2 cellular contexts compared by ENCODE assay signal in the genomic region with DNA sequence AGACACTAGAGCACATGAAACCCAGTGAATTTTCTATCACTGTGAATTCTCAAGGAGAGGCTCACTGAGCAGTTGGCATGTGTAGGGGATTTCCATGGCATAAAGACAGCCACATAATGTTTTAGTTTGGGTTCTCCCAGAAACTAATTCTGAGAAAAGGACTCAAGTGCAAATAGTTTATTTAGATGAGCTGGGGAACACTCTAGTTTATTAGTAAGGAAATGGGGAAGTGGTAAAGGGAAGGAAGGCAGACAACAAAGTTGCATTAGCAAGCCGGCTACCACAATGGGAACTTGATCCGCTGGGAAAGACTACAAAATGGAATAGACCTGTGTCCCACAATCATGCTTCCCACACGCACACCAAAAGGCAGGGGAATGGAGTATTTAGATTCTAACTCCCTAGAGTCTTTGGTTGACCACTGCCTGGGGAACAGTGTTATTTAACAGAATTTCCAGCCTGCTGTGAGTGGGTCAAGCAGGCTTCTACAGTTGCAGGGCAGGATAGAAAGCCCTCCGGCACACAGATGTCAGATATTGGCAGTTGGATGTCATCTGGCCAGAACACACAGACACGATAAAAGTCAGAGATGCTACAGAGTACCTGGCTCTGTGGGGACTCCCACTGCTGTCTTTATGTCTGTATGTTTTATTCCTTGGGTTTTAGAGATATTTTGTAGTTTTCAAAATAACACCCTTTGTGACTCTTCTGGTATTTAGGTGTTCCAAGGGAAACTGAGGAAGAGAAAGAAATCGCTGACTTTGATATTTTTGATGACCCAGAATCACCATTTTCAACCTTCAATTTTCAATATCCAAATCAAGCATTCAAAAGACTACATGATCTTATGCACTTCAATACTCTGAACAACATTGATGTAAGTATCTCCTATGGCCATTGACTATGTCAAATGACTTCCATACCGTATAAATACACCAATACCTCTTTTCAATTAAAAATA.
TF ChIP-seq lines count a peak whose summit lies in the region.

No MANE protein-coding gene starts in this region.

TF ChIP-seq in SK-N-SH, 30 proteins besides CTCF, POLR2A, EP300 and RAD21 (continued from another document):
- TF ChIP-seq FOXM1 (IDR thresholded peaks at IDR 0.05; ENCODE audit: low read depth), result no peak
- no peak for TF ChIP-seq EZH2phosphoT487 (IDR thresholded peaks at IDR 0.05; ENCODE audit: borderline replicate concordance, low read depth)
- TF ChIP-seq YY1 (IDR thresholded peaks at IDR 0.05; ENCODE audit: low read depth), result no peak
- TF ChIP-seq, protein P1, sequence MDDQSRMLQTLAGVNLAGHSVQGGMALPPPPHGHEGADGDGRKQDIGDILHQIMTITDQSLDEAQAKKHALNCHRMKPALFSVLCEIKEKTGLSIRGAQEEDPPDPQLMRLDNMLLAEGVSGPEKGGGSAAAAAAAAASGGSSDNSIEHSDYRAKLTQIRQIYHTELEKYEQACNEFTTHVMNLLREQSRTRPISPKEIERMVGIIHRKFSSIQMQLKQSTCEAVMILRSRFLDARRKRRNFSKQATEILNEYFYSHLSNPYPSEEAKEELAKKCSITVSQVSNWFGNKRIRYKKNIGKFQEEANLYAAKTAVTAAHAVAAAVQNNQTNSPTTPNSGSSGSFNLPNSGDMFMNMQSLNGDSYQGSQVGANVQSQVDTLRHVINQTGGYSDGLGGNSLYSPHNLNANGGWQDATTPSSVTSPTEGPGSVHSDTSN (IDR thresholded peaks at IDR 0.05), result no peak
- TF ChIP-seq, protein P2, sequence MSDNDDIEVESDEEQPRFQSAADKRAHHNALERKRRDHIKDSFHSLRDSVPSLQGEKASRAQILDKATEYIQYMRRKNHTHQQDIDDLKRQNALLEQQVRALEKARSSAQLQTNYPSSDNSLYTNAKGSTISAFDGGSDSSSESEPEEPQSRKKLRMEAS (IDR thresholded peaks at IDR 0.05; ENCODE audit: low read depth), result no peak
- no peak for TF ChIP-seq JUND (IDR thresholded peaks at IDR 0.05)
- no peak for TF ChIP-seq GATA2 (CRISPR knock-in tag; IDR thresholded peaks at IDR 0.05)
- TF ChIP-seq, protein P3, sequence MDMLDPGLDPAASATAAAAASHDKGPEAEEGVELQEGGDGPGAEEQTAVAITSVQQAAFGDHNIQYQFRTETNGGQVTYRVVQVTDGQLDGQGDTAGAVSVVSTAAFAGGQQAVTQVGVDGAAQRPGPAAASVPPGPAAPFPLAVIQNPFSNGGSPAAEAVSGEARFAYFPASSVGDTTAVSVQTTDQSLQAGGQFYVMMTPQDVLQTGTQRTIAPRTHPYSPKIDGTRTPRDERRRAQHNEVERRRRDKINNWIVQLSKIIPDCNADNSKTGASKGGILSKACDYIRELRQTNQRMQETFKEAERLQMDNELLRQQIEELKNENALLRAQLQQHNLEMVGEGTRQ (IDR thresholded peaks at IDR 0.05; ENCODE audit: borderline replicate concordance, low read depth, low read length), result no peak
- TF ChIP-seq FOXJ3 (CRISPR knock-in tag; IDR thresholded peaks at IDR 0.05), result no peak
- TF ChIP-seq SIN3A (IDR thresholded peaks at IDR 0.05; ENCODE audit: borderline replicate concordance, low read depth, low read length), result no peak

TF ChIP-seq in SK-N-SH treated with all-trans-retinoic acid at 6 μM for 48 hours, 23 proteins besides CTCF, POLR2A, EP300 and RAD21 (continued from another document):
- TF ChIP-seq, protein P4, sequence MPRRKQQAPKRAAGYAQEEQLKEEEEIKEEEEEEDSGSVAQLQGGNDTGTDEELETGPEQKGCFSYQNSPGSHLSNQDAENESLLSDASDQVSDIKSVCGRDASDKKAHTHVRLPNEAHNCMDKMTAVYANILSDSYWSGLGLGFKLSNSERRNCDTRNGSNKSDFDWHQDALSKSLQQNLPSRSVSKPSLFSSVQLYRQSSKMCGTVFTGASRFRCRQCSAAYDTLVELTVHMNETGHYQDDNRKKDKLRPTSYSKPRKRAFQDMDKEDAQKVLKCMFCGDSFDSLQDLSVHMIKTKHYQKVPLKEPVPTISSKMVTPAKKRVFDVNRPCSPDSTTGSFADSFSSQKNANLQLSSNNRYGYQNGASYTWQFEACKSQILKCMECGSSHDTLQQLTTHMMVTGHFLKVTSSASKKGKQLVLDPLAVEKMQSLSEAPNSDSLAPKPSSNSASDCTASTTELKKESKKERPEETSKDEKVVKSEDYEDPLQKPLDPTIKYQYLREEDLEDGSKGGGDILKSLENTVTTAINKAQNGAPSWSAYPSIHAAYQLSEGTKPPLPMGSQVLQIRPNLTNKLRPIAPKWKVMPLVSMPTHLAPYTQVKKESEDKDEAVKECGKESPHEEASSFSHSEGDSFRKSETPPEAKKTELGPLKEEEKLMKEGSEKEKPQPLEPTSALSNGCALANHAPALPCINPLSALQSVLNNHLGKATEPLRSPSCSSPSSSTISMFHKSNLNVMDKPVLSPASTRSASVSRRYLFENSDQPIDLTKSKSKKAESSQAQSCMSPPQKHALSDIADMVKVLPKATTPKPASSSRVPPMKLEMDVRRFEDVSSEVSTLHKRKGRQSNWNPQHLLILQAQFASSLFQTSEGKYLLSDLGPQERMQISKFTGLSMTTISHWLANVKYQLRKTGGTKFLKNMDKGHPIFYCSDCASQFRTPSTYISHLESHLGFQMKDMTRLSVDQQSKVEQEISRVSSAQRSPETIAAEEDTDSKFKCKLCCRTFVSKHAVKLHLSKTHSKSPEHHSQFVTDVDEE (CRISPR knock-in tag; IDR thresholded peaks at IDR 0.05), result no peak
- TF ChIP-seq TOX (CRISPR knock-in tag; IDR thresholded peaks at IDR 0.05; ENCODE audit: borderline replicate concordance), result no peak
- TF ChIP-seq, protein P5, sequence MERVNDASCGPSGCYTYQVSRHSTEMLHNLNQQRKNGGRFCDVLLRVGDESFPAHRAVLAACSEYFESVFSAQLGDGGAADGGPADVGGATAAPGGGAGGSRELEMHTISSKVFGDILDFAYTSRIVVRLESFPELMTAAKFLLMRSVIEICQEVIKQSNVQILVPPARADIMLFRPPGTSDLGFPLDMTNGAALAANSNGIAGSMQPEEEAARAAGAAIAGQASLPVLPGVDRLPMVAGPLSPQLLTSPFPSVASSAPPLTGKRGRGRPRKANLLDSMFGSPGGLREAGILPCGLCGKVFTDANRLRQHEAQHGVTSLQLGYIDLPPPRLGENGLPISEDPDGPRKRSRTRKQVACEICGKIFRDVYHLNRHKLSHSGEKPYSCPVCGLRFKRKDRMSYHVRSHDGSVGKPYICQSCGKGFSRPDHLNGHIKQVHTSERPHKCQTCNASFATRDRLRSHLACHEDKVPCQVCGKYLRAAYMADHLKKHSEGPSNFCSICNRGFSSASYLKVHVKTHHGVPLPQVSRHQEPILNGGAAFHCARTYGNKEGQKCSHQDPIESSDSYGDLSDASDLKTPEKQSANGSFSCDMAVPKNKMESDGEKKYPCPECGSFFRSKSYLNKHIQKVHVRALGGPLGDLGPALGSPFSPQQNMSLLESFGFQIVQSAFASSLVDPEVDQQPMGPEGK (CRISPR knock-in tag; IDR thresholded peaks at IDR 0.05; ENCODE audit: borderline replicate concordance), result no peak
- TF ChIP-seq, protein P6, sequence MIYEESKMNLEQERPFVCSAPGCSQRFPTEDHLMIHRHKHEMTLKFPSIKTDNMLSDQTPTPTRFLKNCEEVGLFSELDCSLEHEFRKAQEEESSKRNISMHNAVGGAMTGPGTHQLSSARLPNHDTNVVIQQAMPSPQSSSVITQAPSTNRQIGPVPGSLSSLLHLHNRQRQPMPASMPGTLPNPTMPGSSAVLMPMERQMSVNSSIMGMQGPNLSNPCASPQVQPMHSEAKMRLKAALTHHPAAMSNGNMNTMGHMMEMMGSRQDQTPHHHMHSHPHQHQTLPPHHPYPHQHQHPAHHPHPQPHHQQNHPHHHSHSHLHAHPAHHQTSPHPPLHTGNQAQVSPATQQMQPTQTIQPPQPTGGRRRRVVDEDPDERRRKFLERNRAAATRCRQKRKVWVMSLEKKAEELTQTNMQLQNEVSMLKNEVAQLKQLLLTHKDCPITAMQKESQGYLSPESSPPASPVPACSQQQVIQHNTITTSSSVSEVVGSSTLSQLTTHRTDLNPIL (CRISPR knock-in tag; IDR thresholded peaks at IDR 0.05; ENCODE audit: low read depth), result no peak
- no peak for TF ChIP-seq BACH2 (CRISPR knock-in tag; IDR thresholded peaks at IDR 0.05; ENCODE audit: borderline replicate concordance)
- TF ChIP-seq ZC3H10 (CRISPR knock-in tag; IDR thresholded peaks at IDR 0.05), result no peak
- no peak for TF ChIP-seq RARB (CRISPR knock-in tag; IDR thresholded peaks at IDR 0.05)
- no peak for TF ChIP-seq ISL1 (CRISPR knock-in tag; IDR thresholded peaks at IDR 0.05)
- TF ChIP-seq SNAI2 (CRISPR knock-in tag; IDR thresholded peaks at IDR 0.05), result no peak
- TF ChIP-seq ZNF565 (CRISPR knock-in tag; conservative IDR thresholded peaks at IDR 0.05; ENCODE audit: low read depth), result no peak
- TF ChIP-seq, protein P7, sequence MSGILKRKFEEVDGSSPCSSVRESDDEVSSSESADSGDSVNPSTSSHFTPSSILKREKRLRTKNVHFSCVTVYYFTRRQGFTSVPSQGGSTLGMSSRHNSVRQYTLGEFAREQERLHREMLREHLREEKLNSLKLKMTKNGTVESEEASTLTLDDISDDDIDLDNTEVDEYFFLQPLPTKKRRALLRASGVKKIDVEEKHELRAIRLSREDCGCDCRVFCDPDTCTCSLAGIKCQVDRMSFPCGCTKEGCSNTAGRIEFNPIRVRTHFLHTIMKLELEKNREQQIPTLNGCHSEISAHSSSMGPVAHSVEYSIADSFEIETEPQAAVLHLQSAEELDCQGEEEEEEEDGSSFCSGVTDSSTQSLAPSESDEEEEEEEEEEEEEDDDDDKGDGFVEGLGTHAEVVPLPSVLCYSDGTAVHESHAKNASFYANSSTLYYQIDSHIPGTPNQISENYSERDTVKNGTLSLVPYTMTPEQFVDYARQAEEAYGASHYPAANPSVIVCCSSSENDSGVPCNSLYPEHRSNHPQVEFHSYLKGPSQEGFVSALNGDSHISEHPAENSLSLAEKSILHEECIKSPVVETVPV (CRISPR knock-in tag; IDR thresholded peaks at IDR 0.05), result no peak
- TF ChIP-seq PPARA (CRISPR knock-in tag; IDR thresholded peaks at IDR 0.05; ENCODE audit: borderline replicate concordance), result no peak
- TF ChIP-seq ZNF8 (CRISPR knock-in tag; IDR thresholded peaks at IDR 0.05), result no peak
- TF ChIP-seq ZNF70 (CRISPR knock-in tag; IDR thresholded peaks at IDR 0.05), result no peak
- TF ChIP-seq, protein P8, sequence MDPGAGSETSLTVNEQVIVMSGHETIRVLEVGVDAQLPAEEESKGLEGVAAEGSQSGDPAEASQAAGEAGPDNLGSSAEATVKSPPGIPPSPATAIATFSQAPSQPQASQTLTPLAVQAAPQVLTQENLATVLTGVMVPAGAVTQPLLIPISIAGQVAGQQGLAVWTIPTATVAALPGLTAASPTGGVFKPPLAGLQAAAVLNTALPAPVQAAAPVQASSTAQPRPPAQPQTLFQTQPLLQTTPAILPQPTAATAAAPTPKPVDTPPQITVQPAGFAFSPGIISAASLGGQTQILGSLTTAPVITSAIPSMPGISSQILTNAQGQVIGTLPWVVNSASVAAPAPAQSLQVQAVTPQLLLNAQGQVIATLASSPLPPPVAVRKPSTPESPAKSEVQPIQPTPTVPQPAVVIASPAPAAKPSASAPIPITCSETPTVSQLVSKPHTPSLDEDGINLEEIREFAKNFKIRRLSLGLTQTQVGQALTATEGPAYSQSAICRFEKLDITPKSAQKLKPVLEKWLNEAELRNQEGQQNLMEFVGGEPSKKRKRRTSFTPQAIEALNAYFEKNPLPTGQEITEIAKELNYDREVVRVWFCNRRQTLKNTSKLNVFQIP (CRISPR knock-in tag; IDR thresholded peaks at IDR 0.05; ENCODE audit: borderline replicate concordance, low read depth), result no peak
- TF ChIP-seq ESRRG (CRISPR knock-in tag; IDR thresholded peaks at IDR 0.05), result no peak
